Comparison of ENCODE assay signal across 1 cellular context in the genomic region with DNA sequence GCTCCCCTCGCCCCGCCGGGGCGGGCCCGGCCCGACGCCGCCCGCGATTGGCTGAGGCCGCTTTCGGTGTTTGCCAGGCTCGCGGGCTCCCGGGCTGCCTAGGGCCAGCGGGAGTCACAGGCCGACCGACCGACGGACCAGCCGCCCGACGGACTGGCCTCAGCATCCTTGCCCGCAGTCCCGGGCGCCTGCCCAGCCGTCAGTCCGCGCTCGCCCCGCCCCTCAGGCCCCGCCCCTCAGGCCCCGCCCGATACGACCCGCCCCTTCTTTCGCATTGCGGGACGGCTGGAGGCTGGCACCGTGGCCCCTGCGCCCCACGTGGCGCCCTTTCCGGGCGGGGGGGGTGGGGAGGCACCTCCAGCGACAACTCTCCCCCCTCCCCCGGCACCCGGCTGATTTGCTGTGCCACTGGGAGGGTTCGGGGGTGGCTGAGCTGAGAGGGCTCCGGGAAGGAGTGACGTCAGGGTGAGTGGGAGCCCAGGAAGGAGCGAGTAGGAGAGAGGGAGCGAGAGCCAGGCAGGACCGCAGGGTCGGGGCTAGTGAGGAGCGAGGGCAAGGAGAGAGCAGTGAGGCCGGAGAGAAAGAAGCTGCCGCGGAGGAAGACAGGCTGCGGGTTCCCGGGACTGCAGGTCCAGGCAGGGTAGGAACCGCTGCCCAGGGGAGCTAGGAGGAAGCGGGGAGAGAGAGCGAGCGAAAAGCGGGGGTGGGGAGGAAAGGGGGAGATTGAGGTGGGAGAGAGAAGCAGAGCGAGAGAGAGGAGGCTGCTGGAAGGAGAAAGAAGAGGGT.
TF ChIP-seq lines count a peak whose summit lies in the region.

ASPHD1 (plus strand) TSS at position 387 of the 786 bp plus-strand sequence. CDS start 484 bp downstream, outside the sequence.

TF ChIP-seq in HepG2, 621 proteins besides CTCF, POLR2A, EP300 and RAD21 (continued from another document and continues in another):
- no peak for TF ChIP-seq CEBPZ (IDR thresholded peaks at IDR 0.05; ENCODE audit: low read length)
- TF ChIP-seq ZNF570 (CRISPR knock-in tag; IDR thresholded peaks at IDR 0.05; ENCODE audit: borderline replicate concordance), result no peak
- no peak; the same call in 1 of the 2 replicates for TF ChIP-seq NRL (CRISPR knock-in tag; IDR thresholded peaks at IDR 0.05; ENCODE audit: borderline replicate concordance)
- TF ChIP-seq FLYWCH1 (CRISPR knock-in tag; IDR thresholded peaks at IDR 0.05), result 0 out of 2 replicates have a peak, but pooled peaks have one; percentile 78
- TF ChIP-seq ZNF121 (CRISPR knock-in tag; IDR thresholded peaks at IDR 0.05), result no peak
- TF ChIP-seq, protein P1, sequence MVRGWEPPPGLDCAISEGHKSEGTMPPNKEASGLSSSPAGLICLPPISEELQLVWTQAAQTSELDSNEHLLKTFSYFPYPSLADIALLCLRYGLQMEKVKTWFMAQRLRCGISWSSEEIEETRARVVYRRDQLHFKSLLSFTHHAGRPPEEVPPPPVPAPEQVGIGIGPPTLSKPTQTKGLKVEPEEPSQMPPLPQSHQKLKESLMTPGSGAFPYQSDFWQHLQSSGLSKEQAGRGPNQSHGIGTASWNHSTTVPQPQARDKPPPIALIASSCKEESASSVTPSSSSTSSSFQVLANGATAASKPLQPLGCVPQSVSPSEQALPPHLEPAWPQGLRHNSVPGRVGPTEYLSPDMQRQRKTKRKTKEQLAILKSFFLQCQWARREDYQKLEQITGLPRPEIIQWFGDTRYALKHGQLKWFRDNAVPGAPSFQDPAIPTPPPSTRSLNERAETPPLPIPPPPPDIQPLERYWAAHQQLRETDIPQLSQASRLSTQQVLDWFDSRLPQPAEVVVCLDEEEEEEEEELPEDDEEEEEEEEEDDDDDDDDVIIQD (CRISPR knock-in tag; IDR thresholded peaks at IDR 0.05; ENCODE audit: low read depth), result no peak
- TF ChIP-seq ZNF484 (CRISPR knock-in tag; IDR thresholded peaks at IDR 0.05; ENCODE audit: borderline replicate concordance, low read depth), result 0 out of 2 replicates have a peak, but pooled peaks have one; percentile 92
- no peak for TF ChIP-seq KLF13 (CRISPR knock-in tag; IDR thresholded peaks at IDR 0.05)
- TF ChIP-seq HNRNPLL (IDR thresholded peaks at IDR 0.05; ENCODE audit: low read depth, low read length, poor library complexity, severe bottlenecking), result no peak
- TF ChIP-seq, protein P2, sequence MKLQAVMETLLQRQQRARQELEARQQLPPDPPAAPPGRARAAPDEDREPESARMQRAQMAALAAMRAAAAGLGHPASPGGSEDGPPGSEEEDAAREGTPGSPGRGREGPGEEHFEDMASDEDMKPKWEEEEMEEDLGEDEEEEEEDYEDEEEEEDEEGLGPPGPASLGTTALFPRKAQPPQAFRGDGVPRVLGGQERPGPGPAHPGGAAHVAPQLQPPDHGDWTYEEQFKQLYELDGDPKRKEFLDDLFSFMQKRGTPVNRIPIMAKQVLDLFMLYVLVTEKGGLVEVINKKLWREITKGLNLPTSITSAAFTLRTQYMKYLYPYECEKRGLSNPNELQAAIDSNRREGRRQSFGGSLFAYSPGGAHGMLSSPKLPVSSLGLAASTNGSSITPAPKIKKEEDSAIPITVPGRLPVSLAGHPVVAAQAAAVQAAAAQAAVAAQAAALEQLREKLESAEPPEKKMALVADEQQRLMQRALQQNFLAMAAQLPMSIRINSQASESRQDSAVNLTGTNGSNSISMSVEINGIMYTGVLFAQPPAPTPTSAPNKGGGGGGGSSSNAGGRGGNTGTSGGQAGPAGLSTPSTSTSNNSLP (IDR thresholded peaks at IDR 0.05; ENCODE audit: low read depth, low read length), result no peak
- no peak for TF ChIP-seq ZNF136 (CRISPR knock-in tag; IDR thresholded peaks at IDR 0.05; ENCODE audit: low read depth)
- peak; percentile 92; the same call in 1 of the 2 replicates for TF ChIP-seq IRF9 (CRISPR knock-in tag; IDR thresholded peaks at IDR 0.05; ENCODE audit: borderline replicate concordance)
- TF ChIP-seq ZNF160 (CRISPR knock-in tag; IDR thresholded peaks at IDR 0.05), result no peak; the same call in 1 of the 2 replicates
- TF ChIP-seq ZNF12 (CRISPR knock-in tag; IDR thresholded peaks at IDR 0.05), result no peak
- peak; percentile 73 for TF ChIP-seq ZNF687 (CRISPR knock-in tag; IDR thresholded peaks at IDR 0.05)
- peak; percentile 23; the same call in 1 of the 2 replicates for TF ChIP-seq NONO (IDR thresholded peaks at IDR 0.05)
- TF ChIP-seq NONO (CRISPR knock-in tag; conservative IDR thresholded peaks at IDR 0.05), result peak; percentile 77; the same call in 1 of the 2 replicates
- TF ChIP-seq SMARCC2 (IDR thresholded peaks at IDR 0.05), result no peak
- peak; percentile 99 for TF ChIP-seq EEA1 (CRISPR knock-in tag; IDR thresholded peaks at IDR 0.05; ENCODE audit: borderline replicate concordance)
- no peak for TF ChIP-seq CENPT (CRISPR knock-in tag; IDR thresholded peaks at IDR 0.05; ENCODE audit: low read depth)
- TF ChIP-seq ZNF512 (CRISPR knock-in tag; IDR thresholded peaks at IDR 0.05), result peak; percentile 72; the same call in 1 of the 2 replicates
- no peak for TF ChIP-seq ZNF24 (IDR thresholded peaks at IDR 0.05)
- 0 out of 2 replicates have a peak, but pooled peaks have one; percentile 62 for TF ChIP-seq SIN3B (IDR thresholded peaks at IDR 0.05; ENCODE audit: low read length)
- TF ChIP-seq KDM5A (IDR thresholded peaks at IDR 0.05; ENCODE audit: borderline replicate concordance, low read length), result no peak; the same call in 1 of the 2 replicates
- TF ChIP-seq, protein P3, sequence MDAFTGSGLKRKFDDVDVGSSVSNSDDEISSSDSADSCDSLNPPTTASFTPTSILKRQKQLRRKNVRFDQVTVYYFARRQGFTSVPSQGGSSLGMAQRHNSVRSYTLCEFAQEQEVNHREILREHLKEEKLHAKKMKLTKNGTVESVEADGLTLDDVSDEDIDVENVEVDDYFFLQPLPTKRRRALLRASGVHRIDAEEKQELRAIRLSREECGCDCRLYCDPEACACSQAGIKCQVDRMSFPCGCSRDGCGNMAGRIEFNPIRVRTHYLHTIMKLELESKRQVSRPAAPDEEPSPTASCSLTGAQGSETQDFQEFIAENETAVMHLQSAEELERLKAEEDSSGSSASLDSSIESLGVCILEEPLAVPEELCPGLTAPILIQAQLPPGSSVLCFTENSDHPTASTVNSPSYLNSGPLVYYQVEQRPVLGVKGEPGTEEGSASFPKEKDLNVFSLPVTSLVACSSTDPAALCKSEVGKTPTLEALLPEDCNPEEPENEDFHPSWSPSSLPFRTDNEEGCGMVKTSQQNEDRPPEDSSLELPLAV (CRISPR knock-in tag; conservative IDR thresholded peaks at IDR 0.05; ENCODE audit: low read depth), result no peak
- TF ChIP-seq MAZ (IDR thresholded peaks at IDR 0.05; ENCODE audit: borderline replicate concordance, low read depth, low read length), result peak; percentile 47; the same call in 1 of the 2 replicates
- TF ChIP-seq MAZ (CRISPR knock-in tag; IDR thresholded peaks at IDR 0.05; ENCODE audit: low read depth), result no peak
- no peak for TF ChIP-seq SOX6 (IDR thresholded peaks at IDR 0.05)
- peak; percentile 10; the same call in 1 of the 2 replicates for TF ChIP-seq SOX6 (CRISPR knock-in tag; IDR thresholded peaks at IDR 0.05)
- peak; percentile 93; the same call in 1 of the 2 replicates for TF ChIP-seq ZNF451 (CRISPR knock-in tag; IDR thresholded peaks at IDR 0.05)
- peak; percentile 97; the same call in 1 of the 2 replicates for TF ChIP-seq HOXA9 (CRISPR knock-in tag; IDR thresholded peaks at IDR 0.05; ENCODE audit: borderline replicate concordance)
- TF ChIP-seq NFYB (CRISPR knock-in tag; IDR thresholded peaks at IDR 0.05), result peak; percentile 64
- no peak; the same call in 1 of the 2 replicates for TF ChIP-seq FOXK2 (IDR thresholded peaks at IDR 0.05)
- peak; percentile 61; the same call in 1 of the 2 replicates for TF ChIP-seq ZNF383 (CRISPR knock-in tag; IDR thresholded peaks at IDR 0.05; ENCODE audit: borderline replicate concordance)
- peak; percentile 79 for TF ChIP-seq SP4 (CRISPR knock-in tag; IDR thresholded peaks at IDR 0.05)
- no peak for TF ChIP-seq PRPF4 (IDR thresholded peaks at IDR 0.05; ENCODE audit: low read depth, low read length, poor library complexity, severe bottlenecking)
- no peak for TF ChIP-seq FIP1L1 (IDR thresholded peaks at IDR 0.05; ENCODE audit: borderline replicate concordance, insufficient read depth, low read depth, low read length)
- no peak for TF ChIP-seq TBL1XR1 (IDR thresholded peaks at IDR 0.05; ENCODE audit: borderline replicate concordance, low read length, partially characterized antibody)
- no peak for TF ChIP-seq ZBTB37 (CRISPR knock-in tag; IDR thresholded peaks at IDR 0.05)
- no peak for TF ChIP-seq FOXK1 (CRISPR knock-in tag; IDR thresholded peaks at IDR 0.05; ENCODE audit: borderline replicate concordance, low read depth)
- TF ChIP-seq ZNF580 (CRISPR knock-in tag; IDR thresholded peaks at IDR 0.05; ENCODE audit: borderline replicate concordance, low read depth), result no peak
- no peak for TF ChIP-seq HDAC6 (IDR thresholded peaks at IDR 0.05; ENCODE audit: low read depth, low read length)
